Comparison of ENCODE assay signal across 11 cellular contexts in genomic region chr12:122851820-122852219, GRCh38. TPM values are rescaled to one million over a fixed set of nuclear protein-coding genes. Genes with fewer than 3 reads are reported as not detected.
DNase-seq lines count a peak whose midpoint lies in the region; ATAC-seq and TF ChIP-seq lines count a peak whose summit lies in the region.
"Had no signal": no experiment of that assay in that cellular context is flagged by ENCODE, and none has a peak within 500 bp of the region (broad histone marks: within the 10 kb centered on the region; RNA-seq: fewer than 3 reads in every experiment).

No MANE protein-coding gene starts in this region.

- intact Hi-C loops in dorsolateral prefrontal cortex (cut with DNase I) = loop anchor here in 1 of 2 donors (10.0 kb wide), 1 partner anchor 57 kb away; no protein-coding TSS in a partner anchor

- DNase-seq in A172 (ENCODE audit: low spot score) = peak; percentile 85
- peak; percentile 89 for DNase-seq in MG63
- peak in 3 of 10 donors; percentile 36 to 65 (median 58) for DNase-seq in dorsolateral prefrontal cortex
- peak; percentile 48 to 98 for DNase-seq in lung microvascular endothelial cell (ENCODE audit: low read depth in 2 of 2)
- no peak for DNase-seq in activated naive CD8-positive, alpha-beta T cell treated with anti-CD3 and anti-CD28 coated beads for 36 hours
- no peak for DNase-seq in GM20000 (ENCODE audit: low spot score)
- DNase-seq in effector CD8-positive, alpha-beta T cell (lab: John Stamatoyannopoulos, UW) = no peak
- DNase-seq: NCI-H2227 treated with DMSO at 0.1 percent for 48 hours, nephron progenitor cell had no signal

- H3K4me1 Mint-ChIP-seq in activated naive CD8-positive, alpha-beta T cell treated with anti-CD3 and anti-CD28 coated beads for 36 hours = no peaks in the 10 kb centered on the region

- H3K4me3 ChIP-seq in MG63 (no peak overlapping the region), dorsolateral prefrontal cortex (peak overlapping the region in 4 of 59 donors; percentile 8 to 27 (median 13))

- no peaks in the 10 kb centered on the region for H3K27me3 Mint-ChIP-seq in activated naive CD8-positive, alpha-beta T cell treated with anti-CD3 and anti-CD28 coated beads for 36 hours

- H3K36me3 Mint-ChIP-seq in activated naive CD8-positive, alpha-beta T cell treated with anti-CD3 and anti-CD28 coated beads for 36 hours = no peaks in the 10 kb centered on the region

- ATAC-seq in HG02884 (IDR thresholded peaks at IDR 0.05; ENCODE audit: unreplicated experiment) = no peak

- H3K27me3 ChIP-seq in MG63 (no peaks in the 10 kb centered on the region), dorsolateral prefrontal cortex (no peaks in the 10 kb centered on the region)

- H3K4me3 Mint-ChIP-seq in activated naive CD8-positive, alpha-beta T cell treated with anti-CD3 and anti-CD28 coated beads for 36 hours = no peak overlapping the region

- no peaks in the 10 kb centered on the region for H3K9me3 ChIP-seq in MG63

- H3K36me3 ChIP-seq in MG63 = no peaks in the 10 kb centered on the region; the same call in 1 of the 2 replicates

- no peak overlapping the region for H3K27ac Mint-ChIP-seq in activated naive CD8-positive, alpha-beta T cell treated with anti-CD3 and anti-CD28 coated beads for 36 hours

- no peak for TF ChIP-seq CTCF in dorsolateral prefrontal cortex (IDR thresholded peaks at IDR 0.05 in 54 of 56, conservative IDR thresholded peaks at IDR 0.05 in 2 of 56; ENCODE audit: low read depth in 1 of 56, partially characterized antibody in 56 of 56)
- no peak for TF ChIP-seq CTCF in GM20000 (IDR thresholded peaks at IDR 0.05; ENCODE audit: extremely low read depth, missing control alignments)

- H3K27ac ChIP-seq in dorsolateral prefrontal cortex = peak overlapping the region; percentile 77 to 99 (median 95)
- H3K27ac ChIP-seq: C4-2B had no signal

- no peaks in the 10 kb centered on the region for H3K9me3 Mint-ChIP-seq in activated naive CD8-positive, alpha-beta T cell treated with anti-CD3 and anti-CD28 coated beads for 36 hours
- H3K9me3 Mint-ChIP-seq: nephron progenitor cell had no signal

RNA-seq across cellular contexts. Expression of gene HIP1R, which starts 16.6 kb away (rescaled TPM):
- total RNA-seq in A172 (2014; rRNA removed; shearing (Covaris generic)) = 19.1 and 22.4 TPM in 2 replicates
- total RNA-seq in MG63 (2014; rRNA removed; shearing (Covaris generic); ENCODE audit: low replicate concordance) = 6.4 and 14.8 TPM in 2 replicates
- total RNA-seq in dorsolateral prefrontal cortex (100 to 1,000 TPM in 104 of 120 experiments, 10 to 100 TPM in 16; 38.9 to 309 (median 147) TPM), lung microvascular endothelial cell (28.2 and 49.5 TPM in 2 replicates)
- 10 to 100 TPM; 24.2 to 24.8 TPM for total RNA-seq in activated naive CD8-positive, alpha-beta T cell treated with anti-CD3 and anti-CD28 coated beads for 36 hours

RNA-seq across cellular contexts. Expression of gene VPS37B, which starts 44.1 kb away (rescaled TPM):
- total RNA-seq in A172 (2014; rRNA removed; shearing (Covaris generic)) = 19.2 and 23.9 TPM in 2 replicates
- total RNA-seq in MG63 (2014; rRNA removed; shearing (Covaris generic); ENCODE audit: low replicate concordance) = 15.0 and 21.4 TPM in 2 replicates
- total RNA-seq in dorsolateral prefrontal cortex (10 to 100 TPM; 15.8 to 35.3 (median 22.0) TPM), lung microvascular endothelial cell (9.1 and 9.6 TPM in 2 replicates)
- 10 to 100 TPM; 27.0 to 28.2 TPM for total RNA-seq in activated naive CD8-positive, alpha-beta T cell treated with anti-CD3 and anti-CD28 coated beads for 36 hours

Comparison
In these comparisons a context has a peak if more than half of its experiments do, and no peak if none do; other contexts are left out.
1. DNase-seq: peak in A172 (single experiment), MG63 (single experiment) and lung microvascular endothelial cell (2 of 2); none in activated naive CD8-positive, alpha-beta T cell treated with anti-CD3 and anti-CD28 coated beads for 36 hours (single experiment), GM20000 (single experiment) and effector CD8-positive, alpha-beta T cell (single experiment).